In the genomic region with DNA sequence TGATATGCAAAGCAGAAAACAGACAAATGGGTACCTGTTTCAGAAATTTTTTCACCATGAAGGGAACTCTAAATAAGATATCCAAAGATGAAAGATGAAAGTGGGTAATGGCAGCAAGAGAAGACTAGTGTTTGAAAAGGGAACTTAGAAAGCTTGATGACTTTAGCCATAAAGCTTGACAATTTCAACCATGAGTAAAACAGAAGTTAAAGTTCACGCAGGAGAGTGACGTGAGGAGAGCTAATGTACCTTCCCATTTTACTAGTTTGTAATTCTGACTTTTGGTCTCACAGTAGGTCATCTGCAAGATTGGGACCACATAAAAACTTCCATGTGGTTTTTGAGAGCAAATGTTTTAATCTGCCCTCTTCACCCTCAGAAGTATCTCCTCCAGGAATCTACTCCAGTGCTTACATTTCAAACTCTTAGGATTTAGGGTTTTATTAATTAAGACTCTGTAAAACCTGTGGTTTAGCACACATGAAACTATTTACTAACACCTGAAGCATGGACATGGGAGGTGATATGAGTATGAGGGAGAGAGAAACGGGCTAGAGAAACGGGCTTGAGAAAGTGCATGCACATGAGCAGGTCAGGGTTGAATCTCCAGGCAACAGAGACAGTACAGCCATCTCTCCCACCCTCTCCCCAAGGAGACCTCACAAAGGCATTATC, we compare ENCODE assay signal across 17 cellular contexts. TPM values are rescaled to one million over a fixed set of nuclear protein-coding genes. Genes with fewer than 3 reads are reported as not detected.
A peak's percentile ranks its signal among the peaks of the same experiment; 100 is the strongest.
DNase-seq lines count a peak whose midpoint lies in the region; ATAC-seq, FAIRE-seq and TF ChIP-seq lines count a peak whose summit lies in the region.
"Had no signal": no experiment of that assay in that cellular context is flagged by ENCODE, and none has a peak within 500 bp of the region (broad histone marks: within the 10 kb centered on the region; RNA-seq: fewer than 3 reads in every experiment).

No MANE protein-coding gene starts in this region.

- H3K27me3 ChIP-seq in GM12878 (replicated peaks in 1 of 2; ENCODE audit: control insufficient read depth in 2 of 2, insufficient read depth in 2 of 2, low read length in 1 of 2) = no peaks in the 10 kb centered on the region

- H3K36me3 Mint-ChIP-seq in activated naive CD8-positive, alpha-beta T cell = peaks cover 17% of the 10 kb centered on the region
- peaks cover 7% of the 10 kb centered on the region for H3K36me3 Mint-ChIP-seq in activated naive CD8-positive, alpha-beta T cell treated with anti-CD3 and anti-CD28 coated beads, Interleukin-2, amount 50 U/mL, for 24 hours (ENCODE audit: low read depth)

- H3K27me3 Mint-ChIP-seq in activated naive CD8-positive, alpha-beta T cell = no peaks in the 10 kb centered on the region
- H3K27me3 Mint-ChIP-seq in activated naive CD8-positive, alpha-beta T cell treated with anti-CD3 and anti-CD28 coated beads, Interleukin-2, amount 50 U/mL, for 24 hours = no peaks in the 10 kb centered on the region

- SMC1A ChIA-PET in GM12878 (lab: Charles Lee; ENCODE audit: uncharacterized antibody, unreplicated experiment) = interaction anchor here (0.7 to 2.0 kb wide), 16 partner anchors 9 to 227 kb away, joined by 3 to 13 read pairs (median 5); partner anchors contain the start of genes GIMAP2, GIMAP6 and GIMAP8

- peaks cover 42% of the 10 kb centered on the region for H3K4me1 ChIP-seq in GM12878 (ENCODE audit: control insufficient read depth, insufficient read depth, low read length)
- H3K4me1 ChIP-seq: HAP-1 had no signal

- H3K27ac Mint-ChIP-seq in activated naive CD8-positive, alpha-beta T cell = peak overlapping the region; percentile 82
- no peak overlapping the region for H3K27ac Mint-ChIP-seq in activated naive CD8-positive, alpha-beta T cell treated with anti-CD3 and anti-CD28 coated beads, Interleukin-2, amount 50 U/mL, for 24 hours
- H3K27ac Mint-ChIP-seq: B cell had no signal

- H3K79me2 ChIP-seq in GM12878 (ENCODE audit: control insufficient read depth, insufficient read depth, low read length) = no peaks in the 10 kb centered on the region

- no peaks in the 10 kb centered on the region for H4K20me1 ChIP-seq in GM12878 (ENCODE audit: control insufficient read depth, insufficient read depth)

- peak in 1 of 2 experiments; percentile 35; a peak in 1 of 4 replicates for TF ChIP-seq EP300 in GM12878 (IDR thresholded peaks at IDR 0.05; ENCODE audit: borderline replicate concordance in 1 of 2, control insufficient read depth in 1 of 2, low read depth in 2 of 2, low read length in 2 of 2)

- in situ Hi-C loops in GM12878 (cut with MboI) = no loop called here

- peak overlapping the region; percentile 46 for H3K4me2 ChIP-seq in GM12878 (ENCODE audit: control insufficient read depth, insufficient read depth)

- TF ChIP-seq RAD21 in GM12878 (IDR thresholded peaks at IDR 0.05; ENCODE audit: insufficient read depth, low read depth, low read length) = no peak

- no peak for ATAC-seq in activated naive CD8-positive, alpha-beta T cell treated with anti-CD3 and anti-CD28 coated beads, Interleukin-2, amount 50 U/mL, for 24 hours
- ATAC-seq in GM12878 = peak; percentile 65
- ATAC-seq: Right ventricle myocardium inferior had no signal

- no peak for TF ChIP-seq POLR2A in GM12878 (IDR thresholded peaks at IDR 0.05; ENCODE audit: low read depth, low read length)

- peaks cover 58% of the 10 kb centered on the region for H3K4me1 Mint-ChIP-seq in activated naive CD8-positive, alpha-beta T cell (ENCODE audit: low read depth)
- peaks cover 48% of the 10 kb centered on the region for H3K4me1 Mint-ChIP-seq in activated naive CD8-positive, alpha-beta T cell treated with anti-CD3 and anti-CD28 coated beads, Interleukin-2, amount 50 U/mL, for 24 hours

- BruUV-seq in GM12878 (replicated peaks; lab: Mats Ljungman, UMichigan) = no TSS peak

- no peaks in the 10 kb centered on the region for H3K9me3 Mint-ChIP-seq in activated naive CD8-positive, alpha-beta T cell (ENCODE audit: low read depth)
- peaks cover 20% of the 10 kb centered on the region for H3K9me3 Mint-ChIP-seq in activated naive CD8-positive, alpha-beta T cell treated with anti-CD3 and anti-CD28 coated beads, Interleukin-2, amount 50 U/mL, for 24 hours

- peaks cover 7% of the 10 kb centered on the region for H3K9me3 ChIP-seq in GM12878 (replicated peaks; ENCODE audit: control insufficient read depth, insufficient read depth, low read length)
- H3K9me3 ChIP-seq: HAP-1 had no signal

- 7% methylated on average over 4 of the region's 4 CpGs for WGBS in GM12878 (ENCODE audit: insufficient coverage, insufficient replicate concordance, low lambda C conversion rate, missing lambda C conversion rate)

- RAD21 ChIA-PET in GM12878 (lab: Charles Lee; ENCODE audit: unreplicated experiment) = interaction anchor here (0.7 to 1.8 kb wide), 8 partner anchors 24 to 216 kb away, joined by 3 to 8 read pairs (median 4); partner anchors contain the start of genes GIMAP2 and GIMAP6

- no peaks in the 10 kb centered on the region; a peak in 1 of 4 replicates for H3K36me3 ChIP-seq in GM12878 (ENCODE audit: control insufficient read depth in 2 of 2, insufficient read depth in 2 of 2, low read length in 1 of 2)
- H3K36me3 ChIP-seq: HAP-1 had no signal

- H3K27ac ChIP-seq in GM12878 (ENCODE audit: control insufficient read depth, insufficient read depth) = peak overlapping the region; percentile 87

- DNase-seq in activated naive CD8-positive, alpha-beta T cell treated with anti-CD3 and anti-CD28 coated beads, Interleukin-2, amount 50 U/mL, for 24 hours = no peak
- DNase-seq in GM18507 (ENCODE audit: extremely low spot score, insufficient read length, low read depth) (no peak), GM12878 (ENCODE audit: low read depth, low spot score) (no peak), foreskin melanocyte (no peak), amygdala (lab: John Stamatoyannopoulos, UW) (no peak), dedifferentiated amniotic fluid mesenchymal stem cell (ENCODE audit: extremely low spot score) (no peak)
- DNase-seq: EL, KG1, MM.1S, NCI-H1417, NCI-H1930, NCI-H510A, NCI-H82 had no signal

- no peak overlapping the region for H3K4me3 Mint-ChIP-seq in activated naive CD8-positive, alpha-beta T cell
- no peak overlapping the region for H3K4me3 Mint-ChIP-seq in activated naive CD8-positive, alpha-beta T cell treated with anti-CD3 and anti-CD28 coated beads, Interleukin-2, amount 50 U/mL, for 24 hours
- H3K4me3 Mint-ChIP-seq: B cell had no signal

- H3K4me3 ChIP-seq in GM12878 = no peak overlapping the region
- H3K4me3 ChIP-seq: HAP-1 had no signal

- peak overlapping the region; percentile 84 for H2AFZ ChIP-seq in GM12878 (ENCODE audit: control insufficient read depth, low read depth, low read length)

- CTCF ChIA-PET in GM12878 (lab: Yijun Ruan, JAX) = interaction anchor here (1.0 to 1.7 kb wide), 7 partner anchors 9 to 212 kb away, joined by 3 to 7 read pairs (median 4); no protein-coding TSS in a partner anchor

- intact Hi-C loops in GM12878 (cut with micrococcal nuclease; ENCODE audit: unreplicated experiment) = no loop called here

- TF ChIP-seq CTCF in GM12878 (IDR thresholded peaks at IDR 0.05 in 2 of 3, conservative IDR thresholded peaks at IDR 0.05 in 1 of 3; ENCODE audit: control insufficient read depth in 2 of 3, extremely low read depth in 1 of 3, insufficient read depth in 1 of 3, low read depth in 3 of 3, low read length in 3 of 3) = no peak

- POLR2A ChIA-PET in GM12878 (lab: Charles Lee) = interaction anchor here (0.7 to 1.4 kb wide), 3 partner anchors 8 to 29 kb away, joined by 3 to 6 read pairs (median 6); partner anchors contain the start of genes GIMAP2 and GIMAP6

- peak overlapping the region; percentile 28 for H3K9ac ChIP-seq in GM12878 (ENCODE audit: control insufficient read depth, insufficient read depth, low read length)

- FAIRE-seq in GM18507 (lab: Jason Lieb, UNC) (peak; percentile 68), GM12878 (lab: Jason Lieb, UNC) (no peak)

RNA-seq across cellular contexts. Expression of gene GIMAP2, which starts 24.4 kb away (rescaled TPM):
- total RNA-seq in GM12878 (2013; cell fraction: nucleolus; rRNA removed) = 41.2 and 41.5 TPM in 2 replicates
- total RNA-seq in GM12878 (2014; rRNA removed) (28.9 and 34.4 TPM in 2 replicates), GM12878 (2014; rRNA removed; fragmentation: Illumina TruSeq; extraction: Trizol) (37.0 and 37.3 TPM in 2 replicates), GM12878 (2021) (29.8 TPM in 2 replicates)
- polyA plus RNA-seq in GM12878 (2011; ENCODE audit: low read depth) = 24.7 TPM
- polyA plus RNA-seq in GM12878 (2011; rRNA removed) (102 and 134 TPM in 2 replicates), GM12878 (2014; fragmentation: Illumina TruSeq; extraction: Trizol) (33.8 and 49.8 TPM in 2 replicates), GM12878 (2014; fragmentation: Nextera tagmentation; extraction: Ambion mirVana) (10 to 100 TPM; 47.5 to 60.0 TPM), GM12878 (2014; rRNA removed) (25.3 and 29.2 TPM in 2 replicates), GM12878 (2016; fragmentation: Nextera tagmentation; extraction: Ambion mirVana) (10 to 100 TPM; 21.3 to 24.4 TPM)
- 47.4 and 47.6 TPM in 2 replicates for polyA plus RNA-seq in GM12878 (2011; cell fraction: cytosol; rRNA removed)
- 49.5 and 50.6 TPM in 2 replicates for polyA plus RNA-seq in GM12878 (2011; cell fraction: nucleus; rRNA removed)
- polyA plus RNA-seq in GM12878 (2012) = 30.1 and 35.8 TPM in 2 replicates
- 62.5 and 79.0 TPM in 2 replicates for polyA minus RNA-seq in GM12878 (2011; rRNA and poly(A)+ RNA removed)
- polyA minus RNA-seq in GM12878 (2011; cell fraction: cytosol; rRNA and poly(A)+ RNA removed) = 18.5 and 20.3 TPM in 2 replicates
- 28.0 and 40.8 TPM in 2 replicates for polyA minus RNA-seq in GM12878 (2011; cell fraction: nucleus; rRNA and poly(A)+ RNA removed)

RNA-seq across cellular contexts. Expression of gene GIMAP6, which starts 28.9 kb away (rescaled TPM):
- 8.3 and 9.5 TPM in 2 replicates for total RNA-seq in GM12878 (2013; cell fraction: nucleolus; rRNA removed)
- total RNA-seq in GM12878 (2014; rRNA removed) (37.9 and 38.8 TPM in 2 replicates), GM12878 (2014; rRNA removed; fragmentation: Illumina TruSeq; extraction: Trizol) (34.6 and 34.7 TPM in 2 replicates), GM12878 (2021) (36.2 and 40.9 TPM in 2 replicates)
- polyA plus RNA-seq in GM12878 (2011; ENCODE audit: low read depth) = 24.1 TPM
- polyA plus RNA-seq in GM12878 (2011; rRNA removed) (49.2 and 51.4 TPM in 2 replicates), GM12878 (2014; fragmentation: Illumina TruSeq; extraction: Trizol) (37.8 and 39.0 TPM in 2 replicates), GM12878 (2014; fragmentation: Nextera tagmentation; extraction: Ambion mirVana) (1 to 10 TPM; 6.2 to 8.3 TPM), GM12878 (2014; rRNA removed) (36.0 and 36.6 TPM in 2 replicates), GM12878 (2016; fragmentation: Nextera tagmentation; extraction: Ambion mirVana) (10 to 100 TPM; 22.8 to 27.8 TPM)
- polyA plus RNA-seq in GM12878 (2011; cell fraction: cytosol; rRNA removed) = 45.1 and 46.6 TPM in 2 replicates
- polyA plus RNA-seq in GM12878 (2011; cell fraction: nucleus; rRNA removed) = 29.7 and 34.6 TPM in 2 replicates
- polyA plus RNA-seq in GM12878 (2012) = 32.3 and 33.9 TPM in 2 replicates
- polyA minus RNA-seq in GM12878 (2011; rRNA and poly(A)+ RNA removed) = 42.8 and 59.7 TPM in 2 replicates
- polyA minus RNA-seq in GM12878 (2011; cell fraction: cytosol; rRNA and poly(A)+ RNA removed) = 15.4 and 20.4 TPM in 2 replicates
- polyA minus RNA-seq in GM12878 (2011; cell fraction: nucleus; rRNA and poly(A)+ RNA removed) = 23.8 and 28.7 TPM in 2 replicates

RNA-seq across cellular contexts. Expression of gene GIMAP1, which starts 55.3 kb away (rescaled TPM):
- total RNA-seq in GM12878 (2013; cell fraction: nucleolus; rRNA removed) = 1.4 and 1.7 TPM in 2 replicates
- total RNA-seq in GM12878 (2014; rRNA removed) (1.9 and 2.3 TPM in 2 replicates), GM12878 (2014; rRNA removed; fragmentation: Illumina TruSeq; extraction: Trizol) (1.1 and 1.4 TPM in 2 replicates), GM12878 (2021) (1.3 and 1.4 TPM in 2 replicates)
- 1.7 TPM for polyA plus RNA-seq in GM12878 (2011; ENCODE audit: low read depth)
- polyA plus RNA-seq in GM12878 (2011; rRNA removed) (0.91 and 1.2 TPM in 2 replicates), GM12878 (2014; fragmentation: Illumina TruSeq; extraction: Trizol) (1.3 and 1.4 TPM in 2 replicates), GM12878 (2014; fragmentation: Nextera tagmentation; extraction: Ambion mirVana) (under 1 TPM; 0.16 to 0.20 TPM), GM12878 (2014; rRNA removed) (1.5 and 1.8 TPM in 2 replicates), GM12878 (2016; fragmentation: Nextera tagmentation; extraction: Ambion mirVana) (1 to 10 TPM in 1 of 2 experiments, under 1 TPM in 1; 0.58 to 1.0 TPM)
- 1.0 and 1.4 TPM in 2 replicates for polyA plus RNA-seq in GM12878 (2011; cell fraction: cytosol; rRNA removed)
- 0.67 and 1.2 TPM in 2 replicates for polyA plus RNA-seq in GM12878 (2011; cell fraction: nucleus; rRNA removed)
- polyA plus RNA-seq in GM12878 (2012) = 2.2 and 3.2 TPM in 2 replicates
- polyA minus RNA-seq in GM12878 (2011; rRNA and poly(A)+ RNA removed) = 0.73 and 0.98 TPM in 2 replicates
- polyA minus RNA-seq in GM12878 (2011; cell fraction: cytosol; rRNA and poly(A)+ RNA removed) = 0.27 TPM in 1 of 2 replicates, not detected in the other
- polyA minus RNA-seq in GM12878 (2011; cell fraction: nucleus; rRNA and poly(A)+ RNA removed) = 0.85 and 1.1 TPM in 2 replicates
